ENCODE assay signal across 18 cellular contexts in genomic region chr19:15995536-15995935, GRCh38. TPM values are rescaled to one million over a fixed set of nuclear protein-coding genes. Genes with fewer than 3 reads are reported as not detected.
DNase-seq lines count a peak whose midpoint lies in the region; ATAC-seq and TF ChIP-seq lines count a peak whose summit lies in the region.
"Had no signal": no experiment of that assay in that cellular context is flagged by ENCODE, and none has a peak within 500 bp of the region (broad histone marks: within the 10 kb centered on the region; RNA-seq: fewer than 3 reads in every experiment).

No MANE protein-coding gene starts in this region.

- no peaks in the 10 kb centered on the region for H3K36me3 ChIP-seq in HEK293 (ENCODE audit: control insufficient read depth in 2 of 2, insufficient read depth in 1 of 2, low read length in 2 of 2)

- H3K27me3 Mint-ChIP-seq in type B pancreatic cell = no peaks in the 10 kb centered on the region

- intact Hi-C loops in cardiac septum (cut with DNase I) (no loop called here), left cardiac atrium (cut with DNase I) (no loop called here)

- no peaks in the 10 kb centered on the region for H3K4me1 Mint-ChIP-seq in type B pancreatic cell (ENCODE audit: unreplicated experiment)
- H3K4me1 Mint-ChIP-seq: B cell, H9 had no signal

- no peak for ATAC-seq in left cardiac atrium
- ATAC-seq in HG03025 (IDR thresholded peaks at IDR 0.05; ENCODE audit: low FRiP score, unreplicated experiment) = no peak

- H3K36me3 Mint-ChIP-seq in type B pancreatic cell = no peaks in the 10 kb centered on the region

- no peaks in the 10 kb centered on the region for H3K4me1 ChIP-seq in HEK293 (ENCODE audit: control insufficient read depth, insufficient read depth, low read length)

- H3K4me3 ChIP-seq in HEK293 (ENCODE audit: low read depth, low read length) (no peak overlapping the region), fibroblast of the aortic adventitia (ENCODE audit: low read depth, low read length) (no peak overlapping the region)

- no peak for TF ChIP-seq CTCF in HEK293 (tag by site-specific recombination; IDR thresholded peaks at IDR 0.05)
- TF ChIP-seq CTCF in fibroblast of the aortic adventitia (IDR thresholded peaks at IDR 0.05; ENCODE audit: insufficient read depth, low read length) = no peak
- TF ChIP-seq CTCF in type B pancreatic cell (conservative IDR thresholded peaks at IDR 0.05) = no peak

- peaks cover 17% of the 10 kb centered on the region for H3K9me3 Mint-ChIP-seq in type B pancreatic cell
- H3K9me3 Mint-ChIP-seq: CD4-positive, alpha-beta T cell had no signal

- POLR2A ChIA-PET in HEK293 (lab: Yijun Ruan, JAX) = no interaction called here

- DNase-seq in cardiac septum (ENCODE audit: low spot score) (peak; percentile 57), left cardiac atrium (no peak), fibroblast of the aortic adventitia (ENCODE audit: low read depth) (peak; percentile 18), type B pancreatic cell (ENCODE audit: extremely low spot score, unreplicated experiment) (peak; percentile 43), anterior cingulate cortex (lab: John Stamatoyannopoulos, UW) (no peak), NCI-H82 treated with DMSO at 0.1 percent for 48 hours (lab: John Stamatoyannopoulos, UW; ENCODE audit: unreplicated experiment) (no peak)
- DNase-seq: C1 segment of cervical spinal cord; Calu3; CD4-positive, alpha-beta T cell; DMS 273 treated with DMSO at 0.1 percent for 48 hours; DMS79; EL; GOT3; H9 had no signal

- H3K27ac Mint-ChIP-seq in type B pancreatic cell = no peak overlapping the region
- H3K27ac Mint-ChIP-seq: B cell; CD4-positive, alpha-beta T cell; H9 had no signal

- H3K27ac ChIP-seq in HEK293 (ENCODE audit: extremely low read depth, low read depth, low read length) = no peak overlapping the region

- no peak overlapping the region for H3K4me3 Mint-ChIP-seq in type B pancreatic cell
- H3K4me3 Mint-ChIP-seq: B cell; CD4-positive, alpha-beta T cell; H9 had no signal

- CTCF ChIA-PET in HEK293 (lab: Yijun Ruan, JAX) = no interaction called here

- H3K9me3 ChIP-seq in HEK293 (ENCODE audit: control insufficient read depth, insufficient read depth, low read depth, low read length) = no peaks in the 10 kb centered on the region; the same call in 1 of the 2 replicates

TF ChIP-seq in HEK293, 187 proteins besides CTCF, POLR2A, EP300 and RAD21:
- no peak for TF ChIP-seq MYNN (tag by site-specific recombination; IDR thresholded peaks at IDR 0.05; ENCODE audit: borderline replicate concordance)
- peak; percentile 83 for TF ChIP-seq ZNF585B (tag by site-specific recombination; IDR thresholded peaks at IDR 0.05)
TF ChIP-seq in HEK293: peak in this region for 1.

RNA-seq across cellular contexts. Expression of gene OR10H4, which starts 46.7 kb away (rescaled TPM):
- total RNA-seq in cardiac septum (not detected), left cardiac atrium (not detected), fibroblast of the aortic adventitia (ENCODE audit: low replicate concordance) (not detected in 2 replicates), type B pancreatic cell (ENCODE audit: low replicate concordance) (not detected in 2 replicates)
- total RNA-seq: A172; B cell; Calu3; CD4-positive, alpha-beta T cell; H9 had no signal

Comparison
In these comparisons a context has a peak if more than half of its experiments do, and no peak if none do; other contexts are left out.
1. DNase-seq: peak in cardiac septum (single experiment), fibroblast of the aortic adventitia (single experiment) and type B pancreatic cell (single experiment); none in left cardiac atrium (single experiment), anterior cingulate cortex (0 of 58) and NCI-H82 treated with DMSO at 0.1 percent for 48 hours (single experiment).